In the genomic region with DNA sequence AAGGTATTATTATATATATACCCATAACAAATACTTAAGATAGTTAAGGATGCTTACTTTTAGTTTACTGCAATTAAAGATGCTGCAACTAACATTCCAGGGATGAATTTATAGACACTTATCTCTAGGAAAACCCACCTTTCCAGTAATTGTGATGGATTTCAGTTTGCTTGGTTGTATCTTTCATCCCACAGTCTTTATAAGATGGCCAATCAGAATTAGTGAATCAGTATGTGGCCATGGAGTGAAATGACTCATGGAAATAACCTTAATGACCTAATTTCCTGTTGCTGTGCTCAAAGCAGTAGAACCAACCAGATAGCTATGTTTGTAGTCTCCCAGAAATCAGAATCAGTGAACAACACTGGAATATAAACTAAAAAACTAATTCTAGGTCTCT, we compare ENCODE assay signal across 9 cellular contexts. TPM values are rescaled to one million over a fixed set of nuclear protein-coding genes. Genes with fewer than 3 reads are reported as not detected.
A peak's percentile ranks its signal among the peaks of the same experiment; 100 is the strongest.
DNase-seq lines count a peak whose midpoint lies in the region; ATAC-seq and TF ChIP-seq lines count a peak whose summit lies in the region.
"Had no signal": no experiment of that assay in that cellular context is flagged by ENCODE, and none has a peak within 500 bp of the region (broad histone marks: within the 10 kb centered on the region; RNA-seq: fewer than 3 reads in every experiment).

No MANE protein-coding gene starts in this region.

- H3K4me3 Mint-ChIP-seq in endodermal cell: no peak overlapping the region

- H3K27me3 Mint-ChIP-seq in endodermal cell (ENCODE audit: insufficient read depth): no peaks in the 10 kb centered on the region

- intact Hi-C loops in OCI-LY7 (cut with micrococcal nuclease; ENCODE audit: unreplicated experiment): no loop called here

- no peaks in the 10 kb centered on the region for H3K79me2 ChIP-seq in OCI-LY7 (ENCODE audit: insufficient read depth, low read depth, low read length)

- TF ChIP-seq POLR2A in tibial nerve (IDR thresholded peaks at IDR 0.05): no peak

- H3K4me3 ChIP-seq in HUES6 (ENCODE audit: low read depth, low read length) (no peak overlapping the region), endodermal cell (ENCODE audit: low read length) (no peak overlapping the region), tibial nerve (no peak overlapping the region), OCI-LY7 (ENCODE audit: low read depth, low read length, poor library complexity, severe bottlenecking) (no peak overlapping the region)
- H3K4me3 ChIP-seq: PC-9 had no signal

- BruUV-seq in OCI-LY7 (replicated peaks; lab: Mats Ljungman, UMichigan): no TSS peak

- POLR2A ChIA-PET in OCI-LY7 (lab: Charles Lee): interaction anchor here (0.8 to 1.0 kb wide), 2 partner anchors 13 to 194 kb away, joined by 3 read pairs; no protein-coding TSS in a partner anchor

- H4K20me1 ChIP-seq in OCI-LY7 (ENCODE audit: insufficient read depth, low read length): no peaks in the 10 kb centered on the region

- H3K9ac ChIP-seq in HUES6 (ENCODE audit: low read length) (no peak overlapping the region), endodermal cell (ENCODE audit: extremely low read depth, low read length, poor library complexity, severe bottlenecking) (no peak overlapping the region)

- H3K4me1 ChIP-seq in HUES6 (ENCODE audit: control insufficient read depth, insufficient read depth, low read length) (0 out of 2 replicates have a peak, but pooled peaks cover 3% of the 10 kb centered on the region), endodermal cell (ENCODE audit: control insufficient read depth, insufficient read depth, low read length) (no peaks in the 10 kb centered on the region), tibial nerve (peaks cover 0 to 5% (median 0%) of the 10 kb centered on the region in 4 donors), OCI-LY7 (ENCODE audit: insufficient read depth, low read length, poor library complexity, severe bottlenecking) (no peaks in the 10 kb centered on the region)

- peak; percentile 59 for ATAC-seq in GM19035 (IDR thresholded peaks at IDR 0.05; ENCODE audit: unreplicated experiment)

- peaks cover 49% of the 10 kb centered on the region for H3K9me3 Mint-ChIP-seq in endodermal cell

- H3K27ac ChIP-seq in HUES6 (ENCODE audit: low read depth, low read length) (0 out of 2 replicates have a peak overlapping the region, but pooled peaks have one; percentile 68), endodermal cell (ENCODE audit: low read depth, low read length) (no peak overlapping the region), tibial nerve (no peak overlapping the region), OCI-LY7 (ENCODE audit: low read depth, low read length, poor library complexity, severe bottlenecking) (no peak overlapping the region)
- H3K27ac ChIP-seq: PC-9 had no signal

- H3K36me3 ChIP-seq in HUES6 (ENCODE audit: control insufficient read depth, insufficient read depth, low read length): peaks cover 29% of the 10 kb centered on the region
- H3K36me3 ChIP-seq in endodermal cell (ENCODE audit: control insufficient read depth, insufficient read depth, low read length): peaks cover 25% of the 10 kb centered on the region
- peaks cover 0 to 14% (median 0%) of the 10 kb centered on the region in 3 donors for H3K36me3 ChIP-seq in tibial nerve
- peaks cover 4% of the 10 kb centered on the region for H3K36me3 ChIP-seq in OCI-LY7 (ENCODE audit: insufficient read depth, low read length)

- CTCF ChIA-PET in OCI-LY7 (lab: Charles Lee; ENCODE audit: unreplicated experiment): no interaction called here

- TF ChIP-seq EP300 in tibial nerve (IDR thresholded peaks at IDR 0.05): no peak

- peak overlapping the region; percentile 58 for H3K27ac Mint-ChIP-seq in endodermal cell

- no peak overlapping the region for H2AFZ ChIP-seq in OCI-LY7 (ENCODE audit: low read length)
- H2AFZ ChIP-seq: PC-9 had no signal

- peaks cover 7% of the 10 kb centered on the region for H3K9me3 ChIP-seq in HUES6 (ENCODE audit: control insufficient read depth, insufficient read depth, low read depth, low read length)
- H3K9me3 ChIP-seq in endodermal cell (ENCODE audit: control insufficient read depth, low read length): peaks cover 23% of the 10 kb centered on the region
- no peaks in the 10 kb centered on the region for H3K9me3 ChIP-seq in tibial nerve
- H3K9me3 ChIP-seq in OCI-LY7 (ENCODE audit: low read length): no peaks in the 10 kb centered on the region

- no peaks in the 10 kb centered on the region; the same call in 1 of the 2 replicates for H3K27me3 ChIP-seq in HUES6 (ENCODE audit: control insufficient read depth, insufficient read depth, low read length)
- no peaks in the 10 kb centered on the region for H3K27me3 ChIP-seq in endodermal cell (ENCODE audit: control insufficient read depth, insufficient read depth, low read length, poor library complexity, severe bottlenecking)
- H3K27me3 ChIP-seq in tibial nerve: no peaks in the 10 kb centered on the region

- DNase-seq in A172 (ENCODE audit: low spot score) (peak; percentile 94), endodermal cell (no peak), NCI-H2196 (lab: John Stamatoyannopoulos, UW; ENCODE audit: unreplicated experiment) (no peak), tibial nerve (ENCODE audit: low spot score in 2 of 2) (no peak), NCI-H82 (lab: John Stamatoyannopoulos, UW) (no peak), OCI-LY7 (ENCODE audit: low spot score) (no peak)
- DNase-seq: PC-9 had no signal

- no peaks in the 10 kb centered on the region for H3K9me2 ChIP-seq in OCI-LY7 (ENCODE audit: insufficient read depth, low read length)

- H3K36me3 Mint-ChIP-seq in endodermal cell (ENCODE audit: low read depth): peaks cover 21% of the 10 kb centered on the region

- no peaks in the 10 kb centered on the region for H3K4me1 Mint-ChIP-seq in endodermal cell

- no peak for TF ChIP-seq CTCF in endodermal cell (conservative IDR thresholded peaks at IDR 0.05)
- TF ChIP-seq CTCF in tibial nerve (IDR thresholded peaks at IDR 0.05): no peak
- no peak for TF ChIP-seq CTCF in OCI-LY7 (conservative IDR thresholded peaks at IDR 0.05; ENCODE audit: low read length)

- H3K4me2 ChIP-seq in OCI-LY7 (ENCODE audit: low read length): no peak overlapping the region
- H3K4me2 ChIP-seq: PC-9 had no signal

RNA-seq across cellular contexts. Expression of gene MOSPD2, which starts 26.4 kb away (rescaled TPM):
- total RNA-seq in A172 (2014; rRNA removed; shearing (Covaris generic)): 26.9 and 32.4 TPM in 2 replicates
- total RNA-seq in endodermal cell (10 to 100 TPM; 10.8 to 17.6 TPM), tibial nerve (10 to 100 TPM; 20.2 to 33.4 (median 31.6) TPM), OCI-LY7 (2022) (10.1 and 11.3 TPM in 2 replicates)
- polyA plus RNA-seq in endodermal cell (2013, experiment 1 of 2): 13.0 TPM
- polyA plus RNA-seq in endodermal cell (2013, experiment 2 of 2): 13.0 TPM
- total RNA-seq in OCI-LY7 (2014; rRNA removed; shearing (Covaris generic)): 8.0 and 8.8 TPM in 2 replicates

RNA-seq across cellular contexts. Expression of gene FANCB, which starts 26.7 kb away (rescaled TPM):
- 15.2 TPM in 2 replicates for total RNA-seq in A172 (2014; rRNA removed; shearing (Covaris generic))
- total RNA-seq in endodermal cell (10 to 100 TPM; 12.8 to 15.2 TPM), tibial nerve (1 to 10 TPM; 2.5 to 4.8 (median 3.2) TPM), OCI-LY7 (2022) (23.7 and 24.8 TPM in 2 replicates)
- 5.5 TPM for polyA plus RNA-seq in endodermal cell (2013, experiment 1 of 2)
- 6.7 TPM for polyA plus RNA-seq in endodermal cell (2013, experiment 2 of 2)
- total RNA-seq in OCI-LY7 (2014; rRNA removed; shearing (Covaris generic)): 15.2 TPM in 2 replicates
